1 cellular context compared by ENCODE assay signal in the genomic region with DNA sequence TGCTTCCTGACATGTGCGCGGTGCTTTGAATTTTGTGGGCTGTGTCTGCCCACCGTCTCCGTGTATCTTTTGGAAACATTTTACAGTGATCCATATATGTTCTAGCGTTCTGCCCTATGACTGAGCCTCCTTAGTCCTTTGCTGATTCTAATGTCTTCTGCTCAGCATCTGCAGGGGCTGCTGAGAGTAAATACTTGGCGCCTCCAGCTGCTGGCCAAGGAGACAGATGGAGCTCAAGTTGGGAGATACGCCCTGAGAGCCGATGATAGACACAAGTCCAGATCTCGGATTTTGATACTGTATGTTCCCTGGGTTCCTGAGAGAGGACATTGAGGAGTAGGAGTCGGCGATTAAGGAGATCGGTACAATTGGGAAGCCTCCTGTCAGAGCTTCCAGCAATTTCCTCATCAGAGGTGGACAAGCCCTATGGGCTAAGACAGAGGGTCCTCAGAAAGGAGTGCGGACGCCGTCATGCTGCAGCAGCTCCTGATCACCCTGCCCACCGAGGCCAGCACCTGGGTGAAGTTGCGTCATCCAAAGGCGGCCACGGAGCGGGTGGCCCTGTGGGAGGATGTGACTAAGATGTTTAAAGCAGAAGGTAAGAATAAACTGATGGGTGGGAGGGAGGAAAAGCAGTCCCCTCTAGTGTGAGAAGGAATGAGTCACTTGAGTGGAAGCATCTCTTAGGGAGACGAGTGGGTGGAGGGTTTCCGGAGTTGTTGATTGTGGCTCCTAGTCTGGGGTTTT.
TF ChIP-seq lines count a peak whose summit lies in the region.

No MANE protein-coding gene starts in this region.

TF ChIP-seq in GM12878, 131 proteins besides CTCF, POLR2A, EP300 and RAD21 (continued from another document and continues in another):
- TF ChIP-seq, protein P1, sequence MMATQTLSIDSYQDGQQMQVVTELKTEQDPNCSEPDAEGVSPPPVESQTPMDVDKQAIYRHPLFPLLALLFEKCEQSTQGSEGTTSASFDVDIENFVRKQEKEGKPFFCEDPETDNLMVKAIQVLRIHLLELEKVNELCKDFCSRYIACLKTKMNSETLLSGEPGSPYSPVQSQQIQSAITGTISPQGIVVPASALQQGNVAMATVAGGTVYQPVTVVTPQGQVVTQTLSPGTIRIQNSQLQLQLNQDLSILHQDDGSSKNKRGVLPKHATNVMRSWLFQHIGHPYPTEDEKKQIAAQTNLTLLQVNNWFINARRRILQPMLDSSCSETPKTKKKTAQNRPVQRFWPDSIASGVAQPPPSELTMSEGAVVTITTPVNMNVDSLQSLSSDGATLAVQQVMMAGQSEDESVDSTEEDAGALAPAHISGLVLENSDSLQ (IDR thresholded peaks at IDR 0.05) = peak; percentile 21; the same call in 1 of the 2 replicates
- TF ChIP-seq LARP7 (IDR thresholded peaks at IDR 0.05) (no peak), MEF2A (IDR thresholded peaks at IDR 0.05; ENCODE audit: insufficient read depth, low read depth, low read length) (peak; percentile 70; the same call in 1 of the 2 replicates), SIX5 (IDR thresholded peaks at IDR 0.05; ENCODE audit: low read depth, low read length, severe bottlenecking) (no peak), ATF7 (IDR thresholded peaks at IDR 0.05; ENCODE audit: low read depth) (peak; percentile 81), DPF2 (IDR thresholded peaks at IDR 0.05) (peak; percentile 65), IKZF2 (IDR thresholded peaks at IDR 0.05) (peak; percentile 88 to 89), MTA2 (IDR thresholded peaks at IDR 0.05; ENCODE audit: low read depth) (peak; percentile 73; the same call in 1 of the 2 replicates), EED (IDR thresholded peaks at IDR 0.05; ENCODE audit: low read depth) (peak; percentile 87), BHLHE40 (IDR thresholded peaks at IDR 0.05; ENCODE audit: borderline replicate concordance in 1 of 2, low read depth in 2 of 2, low read length in 1 of 2) (0 out of 4 replicates have a peak, but pooled peaks have one; percentile 22 to 23), POLR2AphosphoS5 (IDR thresholded peaks at IDR 0.05; ENCODE audit: low read length) (peak; percentile 66; the same call in 1 of the 2 replicates), MEF2B (IDR thresholded peaks at IDR 0.05; ENCODE audit: partially characterized antibody, poor library complexity, severe bottlenecking) (peak; percentile 48), ZSCAN29 (IDR thresholded peaks at IDR 0.05) (no peak), PAX5 (IDR thresholded peaks at IDR 0.05; ENCODE audit: borderline replicate concordance, low read depth, low read length) (peak; percentile 59; the same call in 1 of the 2 replicates), NFIC (IDR thresholded peaks at IDR 0.05; ENCODE audit: low read depth, low read length) (peak; percentile 88), NR2F1 (conservative IDR thresholded peaks at IDR 0.05) (0 out of 2 replicates have a peak, but pooled peaks have one; percentile 45), TCF12 (IDR thresholded peaks at IDR 0.05; ENCODE audit: low read depth, low read length) (peak; percentile 71; the same call in 1 of the 2 replicates), BACH1 (IDR thresholded peaks at IDR 0.05; ENCODE audit: borderline replicate concordance) (peak; percentile 44; the same call in 1 of the 2 replicates), BCL11A (IDR thresholded peaks at IDR 0.05; ENCODE audit: low read depth, low read length) (peak; percentile 85), HDGF (IDR thresholded peaks at IDR 0.05) (0 out of 2 replicates have a peak, but pooled peaks have one; percentile 40), TBL1XR1 (IDR thresholded peaks at IDR 0.05; ENCODE audit: low read depth, low read length) (peak; percentile 42; the same call in 1 of the 2 replicates), IKZF1 (conservative IDR thresholded peaks at IDR 0.05) (peak; percentile 79), JUNB (IDR thresholded peaks at IDR 0.05) (peak; percentile 65; the same call in 1 of the 2 replicates), RFX5 (IDR thresholded peaks at IDR 0.05; ENCODE audit: low read depth, low read length) (no peak), EGR1 (IDR thresholded peaks at IDR 0.05; ENCODE audit: borderline replicate concordance in 1 of 2, low read depth in 2 of 2, low read length in 2 of 2) (peak in 1 of 2 experiments; percentile 90; a peak in 2 of 3 replicates), CEBPB (IDR thresholded peaks at IDR 0.05; ENCODE audit: borderline replicate concordance in 1 of 2, low read depth in 2 of 2, low read length in 2 of 2) (peak; percentile 73 to 90; a peak in 3 of 4 replicates), BMI1 (IDR thresholded peaks at IDR 0.05; ENCODE audit: borderline replicate concordance) (0 out of 2 replicates have a peak, but pooled peaks have one; percentile 40), IRF4 (IDR thresholded peaks at IDR 0.05; ENCODE audit: low read depth, low read length) (peak; percentile 51; the same call in 1 of the 2 replicates), TCF3 (IDR thresholded peaks at IDR 0.05; ENCODE audit: borderline replicate concordance, insufficient read depth, low read depth, low read length) (0 out of 2 replicates have a peak, but pooled peaks have one; percentile 43), POU2F2 (IDR thresholded peaks at IDR 0.05; ENCODE audit: borderline replicate concordance, low read depth, low read length) (0 out of 3 replicates have a peak, but pooled peaks have one; percentile 29), CREM (IDR thresholded peaks at IDR 0.05; ENCODE audit: low read depth) (peak; percentile 82; the same call in 1 of the 2 replicates), CBX3 (IDR thresholded peaks at IDR 0.05; ENCODE audit: borderline replicate concordance, low read depth) (no peak), CREB1 (IDR thresholded peaks at IDR 0.05; ENCODE audit: low read depth) (peak; percentile 65; the same call in 1 of the 2 replicates), CHD2 (IDR thresholded peaks at IDR 0.05; ENCODE audit: borderline replicate concordance, low read depth, low read length) (0 out of 2 replicates have a peak, but pooled peaks have one; percentile 24), SRF (IDR thresholded peaks at IDR 0.05; ENCODE audit: low read depth in 2 of 2, low read length in 2 of 2) (0 out of 4 replicates have a peak, but pooled peaks of 1 of the 2 experiments have one; percentile 5)
- TF ChIP-seq, protein P2, sequence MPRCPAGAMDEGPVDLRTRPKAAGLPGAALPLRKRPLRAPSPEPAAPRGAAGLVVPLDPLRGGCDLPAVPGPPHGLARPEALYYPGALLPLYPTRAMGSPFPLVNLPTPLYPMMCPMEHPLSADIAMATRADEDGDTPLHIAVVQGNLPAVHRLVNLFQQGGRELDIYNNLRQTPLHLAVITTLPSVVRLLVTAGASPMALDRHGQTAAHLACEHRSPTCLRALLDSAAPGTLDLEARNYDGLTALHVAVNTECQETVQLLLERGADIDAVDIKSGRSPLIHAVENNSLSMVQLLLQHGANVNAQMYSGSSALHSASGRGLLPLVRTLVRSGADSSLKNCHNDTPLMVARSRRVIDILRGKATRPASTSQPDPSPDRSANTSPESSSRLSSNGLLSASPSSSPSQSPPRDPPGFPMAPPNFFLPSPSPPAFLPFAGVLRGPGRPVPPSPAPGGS (IDR thresholded peaks at IDR 0.05; ENCODE audit: borderline replicate concordance, insufficient read depth, low read depth, low read length, poor library complexity, severe bottlenecking) = peak; percentile 88
- TF ChIP-seq, protein P3, sequence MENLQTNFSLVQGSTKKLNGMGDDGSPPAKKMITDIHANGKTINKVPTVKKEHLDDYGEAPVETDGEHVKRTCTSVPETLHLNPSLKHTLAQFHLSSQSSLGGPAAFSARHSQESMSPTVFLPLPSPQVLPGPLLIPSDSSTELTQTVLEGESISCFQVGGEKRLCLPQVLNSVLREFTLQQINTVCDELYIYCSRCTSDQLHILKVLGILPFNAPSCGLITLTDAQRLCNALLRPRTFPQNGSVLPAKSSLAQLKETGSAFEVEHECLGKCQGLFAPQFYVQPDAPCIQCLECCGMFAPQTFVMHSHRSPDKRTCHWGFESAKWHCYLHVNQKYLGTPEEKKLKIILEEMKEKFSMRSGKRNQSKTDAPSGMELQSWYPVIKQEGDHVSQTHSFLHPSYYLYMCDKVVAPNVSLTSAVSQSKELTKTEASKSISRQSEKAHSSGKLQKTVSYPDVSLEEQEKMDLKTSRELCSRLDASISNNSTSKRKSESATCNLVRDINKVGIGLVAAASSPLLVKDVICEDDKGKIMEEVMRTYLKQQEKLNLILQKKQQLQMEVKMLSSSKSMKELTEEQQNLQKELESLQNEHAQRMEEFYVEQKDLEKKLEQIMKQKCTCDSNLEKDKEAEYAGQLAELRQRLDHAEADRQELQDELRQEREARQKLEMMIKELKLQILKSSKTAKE (IDR thresholded peaks at IDR 0.05; ENCODE audit: low read depth, poor library complexity, severe bottlenecking) = peak; percentile 78
- TF ChIP-seq, protein P4, sequence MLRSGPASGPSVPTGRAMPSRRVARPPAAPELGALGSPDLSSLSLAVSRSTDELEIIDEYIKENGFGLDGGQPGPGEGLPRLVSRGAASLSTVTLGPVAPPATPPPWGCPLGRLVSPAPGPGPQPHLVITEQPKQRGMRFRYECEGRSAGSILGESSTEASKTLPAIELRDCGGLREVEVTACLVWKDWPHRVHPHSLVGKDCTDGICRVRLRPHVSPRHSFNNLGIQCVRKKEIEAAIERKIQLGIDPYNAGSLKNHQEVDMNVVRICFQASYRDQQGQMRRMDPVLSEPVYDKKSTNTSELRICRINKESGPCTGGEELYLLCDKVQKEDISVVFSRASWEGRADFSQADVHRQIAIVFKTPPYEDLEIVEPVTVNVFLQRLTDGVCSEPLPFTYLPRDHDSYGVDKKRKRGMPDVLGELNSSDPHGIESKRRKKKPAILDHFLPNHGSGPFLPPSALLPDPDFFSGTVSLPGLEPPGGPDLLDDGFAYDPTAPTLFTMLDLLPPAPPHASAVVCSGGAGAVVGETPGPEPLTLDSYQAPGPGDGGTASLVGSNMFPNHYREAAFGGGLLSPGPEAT (IDR thresholded peaks at IDR 0.05; ENCODE audit: low read depth) = peak; percentile 79; the same call in 1 of the 2 replicates
- TF ChIP-seq, protein P5, sequence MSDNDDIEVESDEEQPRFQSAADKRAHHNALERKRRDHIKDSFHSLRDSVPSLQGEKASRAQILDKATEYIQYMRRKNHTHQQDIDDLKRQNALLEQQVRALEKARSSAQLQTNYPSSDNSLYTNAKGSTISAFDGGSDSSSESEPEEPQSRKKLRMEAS (IDR thresholded peaks at IDR 0.05; ENCODE audit: low read depth, low read length) = peak; percentile 2; the same call in 1 of the 2 replicates
- TF ChIP-seq, protein P6, sequence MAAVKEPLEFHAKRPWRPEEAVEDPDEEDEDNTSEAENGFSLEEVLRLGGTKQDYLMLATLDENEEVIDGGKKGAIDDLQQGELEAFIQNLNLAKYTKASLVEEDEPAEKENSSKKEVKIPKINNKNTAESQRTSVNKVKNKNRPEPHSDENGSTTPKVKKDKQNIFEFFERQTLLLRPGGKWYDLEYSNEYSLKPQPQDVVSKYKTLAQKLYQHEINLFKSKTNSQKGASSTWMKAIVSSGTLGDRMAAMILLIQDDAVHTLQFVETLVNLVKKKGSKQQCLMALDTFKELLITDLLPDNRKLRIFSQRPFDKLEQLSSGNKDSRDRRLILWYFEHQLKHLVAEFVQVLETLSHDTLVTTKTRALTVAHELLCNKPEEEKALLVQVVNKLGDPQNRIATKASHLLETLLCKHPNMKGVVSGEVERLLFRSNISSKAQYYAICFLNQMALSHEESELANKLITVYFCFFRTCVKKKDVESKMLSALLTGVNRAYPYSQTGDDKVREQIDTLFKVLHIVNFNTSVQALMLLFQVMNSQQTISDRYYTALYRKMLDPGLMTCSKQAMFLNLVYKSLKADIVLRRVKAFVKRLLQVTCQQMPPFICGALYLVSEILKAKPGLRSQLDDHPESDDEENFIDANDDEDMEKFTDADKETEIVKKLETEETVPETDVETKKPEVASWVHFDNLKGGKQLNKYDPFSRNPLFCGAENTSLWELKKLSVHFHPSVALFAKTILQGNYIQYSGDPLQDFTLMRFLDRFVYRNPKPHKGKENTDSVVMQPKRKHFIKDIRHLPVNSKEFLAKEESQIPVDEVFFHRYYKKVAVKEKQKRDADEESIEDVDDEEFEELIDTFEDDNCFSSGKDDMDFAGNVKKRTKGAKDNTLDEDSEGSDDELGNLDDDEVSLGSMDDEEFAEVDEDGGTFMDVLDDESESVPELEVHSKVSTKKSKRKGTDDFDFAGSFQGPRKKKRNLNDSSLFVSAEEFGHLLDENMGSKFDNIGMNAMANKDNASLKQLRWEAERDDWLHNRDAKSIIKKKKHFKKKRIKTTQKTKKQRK (IDR thresholded peaks at IDR 0.05; ENCODE audit: low read depth, low read length) = no peak
- TF ChIP-seq, protein P7, sequence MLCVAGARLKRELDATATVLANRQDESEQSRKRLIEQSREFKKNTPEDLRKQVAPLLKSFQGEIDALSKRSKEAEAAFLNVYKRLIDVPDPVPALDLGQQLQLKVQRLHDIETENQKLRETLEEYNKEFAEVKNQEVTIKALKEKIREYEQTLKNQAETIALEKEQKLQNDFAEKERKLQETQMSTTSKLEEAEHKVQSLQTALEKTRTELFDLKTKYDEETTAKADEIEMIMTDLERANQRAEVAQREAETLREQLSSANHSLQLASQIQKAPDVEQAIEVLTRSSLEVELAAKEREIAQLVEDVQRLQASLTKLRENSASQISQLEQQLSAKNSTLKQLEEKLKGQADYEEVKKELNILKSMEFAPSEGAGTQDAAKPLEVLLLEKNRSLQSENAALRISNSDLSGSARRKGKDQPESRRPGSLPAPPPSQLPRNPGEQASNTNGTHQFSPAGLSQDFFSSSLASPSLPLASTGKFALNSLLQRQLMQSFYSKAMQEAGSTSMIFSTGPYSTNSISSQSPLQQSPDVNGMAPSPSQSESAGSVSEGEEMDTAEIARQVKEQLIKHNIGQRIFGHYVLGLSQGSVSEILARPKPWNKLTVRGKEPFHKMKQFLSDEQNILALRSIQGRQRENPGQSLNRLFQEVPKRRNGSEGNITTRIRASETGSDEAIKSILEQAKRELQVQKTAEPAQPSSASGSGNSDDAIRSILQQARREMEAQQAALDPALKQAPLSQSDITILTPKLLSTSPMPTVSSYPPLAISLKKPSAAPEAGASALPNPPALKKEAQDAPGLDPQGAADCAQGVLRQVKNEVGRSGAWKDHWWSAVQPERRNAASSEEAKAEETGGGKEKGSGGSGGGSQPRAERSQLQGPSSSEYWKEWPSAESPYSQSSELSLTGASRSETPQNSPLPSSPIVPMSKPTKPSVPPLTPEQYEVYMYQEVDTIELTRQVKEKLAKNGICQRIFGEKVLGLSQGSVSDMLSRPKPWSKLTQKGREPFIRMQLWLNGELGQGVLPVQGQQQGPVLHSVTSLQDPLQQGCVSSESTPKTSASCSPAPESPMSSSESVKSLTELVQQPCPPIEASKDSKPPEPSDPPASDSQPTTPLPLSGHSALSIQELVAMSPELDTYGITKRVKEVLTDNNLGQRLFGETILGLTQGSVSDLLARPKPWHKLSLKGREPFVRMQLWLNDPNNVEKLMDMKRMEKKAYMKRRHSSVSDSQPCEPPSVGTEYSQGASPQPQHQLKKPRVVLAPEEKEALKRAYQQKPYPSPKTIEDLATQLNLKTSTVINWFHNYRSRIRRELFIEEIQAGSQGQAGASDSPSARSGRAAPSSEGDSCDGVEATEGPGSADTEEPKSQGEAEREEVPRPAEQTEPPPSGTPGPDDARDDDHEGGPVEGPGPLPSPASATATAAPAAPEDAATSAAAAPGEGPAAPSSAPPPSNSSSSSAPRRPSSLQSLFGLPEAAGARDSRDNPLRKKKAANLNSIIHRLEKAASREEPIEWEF (IDR thresholded peaks at IDR 0.05; ENCODE audit: insufficient replicate concordance, low read depth, low read length) = no peak
